ENCODE assay signal across 16 cellular contexts in the genomic region with DNA sequence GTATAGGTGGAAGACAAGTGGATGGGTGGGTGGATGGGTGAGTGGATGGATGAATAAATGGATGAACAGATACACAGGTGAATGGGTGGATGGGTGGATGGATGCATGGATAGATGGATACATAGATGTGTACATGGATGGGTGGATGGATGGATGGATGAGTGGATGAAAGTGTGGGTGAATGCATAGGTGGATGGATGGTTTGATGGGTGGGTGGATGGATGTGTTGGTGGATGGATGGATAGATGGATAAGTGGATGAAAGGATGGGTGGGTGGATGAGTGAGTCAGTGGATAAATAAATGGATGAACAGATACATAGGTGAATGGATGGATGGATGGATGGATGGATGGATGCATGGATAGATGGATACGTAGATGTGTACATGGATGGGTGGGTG. TPM values are rescaled to one million over a fixed set of nuclear protein-coding genes. Genes with fewer than 3 reads are reported as not detected.
DNase-seq lines count a peak whose midpoint lies in the region; ATAC-seq and TF ChIP-seq lines count a peak whose summit lies in the region.
"Had no signal": no experiment of that assay in that cellular context is flagged by ENCODE, and none has a peak within 500 bp of the region (broad histone marks: within the 10 kb centered on the region; RNA-seq: fewer than 3 reads in every experiment).

No MANE protein-coding gene starts in this region.

- peaks cover 22% of the 10 kb centered on the region for H3K27me3 Mint-ChIP-seq in T-helper 2 cell treated with Interferon-gamma antibody and Interleukin-4, amounts not matched to agents 5 μg/mL and 100 μg/mL, for 36 hours (ENCODE audit: low read depth)
- peaks cover 28% of the 10 kb centered on the region for H3K27me3 Mint-ChIP-seq in stimulated activated naive CD8-positive, alpha-beta T cell treated with anti-CD3 and anti-CD28 coated beads, Interleukin-15, Interleukin-2, amounts not matched to agents 100 ng/mL and 50 ng/mL, for 24 hours
- peaks cover 27% of the 10 kb centered on the region for H3K27me3 Mint-ChIP-seq in stimulated activated naive CD8-positive, alpha-beta T cell treated with anti-CD3 and anti-CD28 coated beads, Interleukin-15, amount 100 ng/mL, for 72 hours
- peaks cover 5% of the 10 kb centered on the region for H3K27me3 Mint-ChIP-seq in activated T-helper 1 cell treated with anti-CD3 and anti-CD28 coated beads, Interleukin-12 subunit alpha, Interleukin-12 subunit beta, Interleukin-2, Interleukin-4 antibody, amounts not matched to agents 30 ng/mL and 10 ng/mL and 1 ng/mL, durations not matched to agents 14 hours and 24 hours and 36 hours (ENCODE audit: insufficient read depth)

- no peak overlapping the region for H3K4me3 ChIP-seq in thyroid gland (replicated peaks in 1 of 3)
- H3K4me3 ChIP-seq: GM23248 had no signal

- H3K9me3 Mint-ChIP-seq in T-helper 2 cell treated with Interferon-gamma antibody and Interleukin-4, amounts not matched to agents 5 μg/mL and 100 μg/mL, for 36 hours = peaks cover 15% of the 10 kb centered on the region
- H3K9me3 Mint-ChIP-seq in stimulated activated naive CD8-positive, alpha-beta T cell treated with anti-CD3 and anti-CD28 coated beads, Interleukin-15, Interleukin-2, amounts not matched to agents 100 ng/mL and 50 ng/mL, for 24 hours = no peaks in the 10 kb centered on the region
- H3K9me3 Mint-ChIP-seq in stimulated activated naive CD8-positive, alpha-beta T cell treated with anti-CD3 and anti-CD28 coated beads, Interleukin-15, amount 100 ng/mL, for 72 hours = peaks cover 0 to 7% of the 10 kb centered on the region in 2 donors
- H3K9me3 Mint-ChIP-seq in activated T-helper 1 cell treated with anti-CD3 and anti-CD28 coated beads, Interleukin-12 subunit alpha, Interleukin-12 subunit beta, Interleukin-2, Interleukin-4 antibody, amounts not matched to agents 30 ng/mL and 10 ng/mL and 1 ng/mL, durations not matched to agents 14 hours and 24 hours and 36 hours = peaks cover 10% of the 10 kb centered on the region

- H3K27ac ChIP-seq in thyroid gland = no peak overlapping the region
- H3K27ac ChIP-seq: C4-2B, GM23248, HL-60 had no signal

- H3K4me1 ChIP-seq in thyroid gland = peaks cover 0 to 8% of the 10 kb centered on the region in 2 donors

- DNase-seq in T-helper 2 cell treated with Interferon-gamma antibody and Interleukin-4, amounts not matched to agents 5 μg/mL and 100 μg/mL, for 36 hours (ENCODE audit: low spot score) = no peak
- DNase-seq in T-helper 2 cell = no peak
- DNase-seq in stimulated activated naive CD8-positive, alpha-beta T cell treated with anti-CD3 and anti-CD28 coated beads, Interleukin-15, amount 100 ng/mL, for 72 hours = no peak
- no peak for DNase-seq in activated T-helper 1 cell treated with anti-CD3 and anti-CD28 coated beads, Interleukin-12 subunit alpha, Interleukin-12 subunit beta, Interleukin-2, Interleukin-4 antibody, amounts not matched to agents 30 ng/mL and 10 ng/mL and 1 ng/mL, durations not matched to agents 14 hours and 24 hours and 36 hours (ENCODE audit: low spot score)
- DNase-seq in NCI-H128 (lab: John Stamatoyannopoulos, UW; ENCODE audit: unreplicated experiment) = no peak
- no peak for DNase-seq in thyroid gland
- no peak for DNase-seq in COLO829 (ENCODE audit: low spot score)
- DNase-seq: 8988T; CD8-positive, alpha-beta memory T cell; DMS 273 treated with DMSO at 0.1 percent for 48 hours; GM23248 had no signal

- ATAC-seq in stimulated activated naive CD8-positive, alpha-beta T cell treated with anti-CD3 and anti-CD28 coated beads, Interleukin-15, amount 100 ng/mL, for 72 hours = no peak
- ATAC-seq: HCT116 had no signal

- TF ChIP-seq CTCF in thyroid gland (IDR thresholded peaks at IDR 0.05) = no peak

- peak overlapping the region; percentile 65 for H3K4me3 Mint-ChIP-seq in T-helper 2 cell treated with Interferon-gamma antibody and Interleukin-4, amounts not matched to agents 5 μg/mL and 100 μg/mL, for 36 hours
- H3K4me3 Mint-ChIP-seq in stimulated activated naive CD8-positive, alpha-beta T cell treated with anti-CD3 and anti-CD28 coated beads, Interleukin-15, Interleukin-2, amounts not matched to agents 100 ng/mL and 50 ng/mL, for 24 hours = no peak overlapping the region
- H3K4me3 Mint-ChIP-seq in stimulated activated naive CD8-positive, alpha-beta T cell treated with anti-CD3 and anti-CD28 coated beads, Interleukin-15, amount 100 ng/mL, for 72 hours = no peak overlapping the region
- H3K4me3 Mint-ChIP-seq in activated T-helper 1 cell treated with anti-CD3 and anti-CD28 coated beads, Interleukin-12 subunit alpha, Interleukin-12 subunit beta, Interleukin-2, Interleukin-4 antibody, amounts not matched to agents 30 ng/mL and 10 ng/mL and 1 ng/mL, durations not matched to agents 14 hours and 24 hours and 36 hours = peak overlapping the region; percentile 27

- peaks cover 22% of the 10 kb centered on the region for H3K36me3 Mint-ChIP-seq in T-helper 2 cell treated with Interferon-gamma antibody and Interleukin-4, amounts not matched to agents 5 μg/mL and 100 μg/mL, for 36 hours (ENCODE audit: low read depth)
- H3K36me3 Mint-ChIP-seq in stimulated activated naive CD8-positive, alpha-beta T cell treated with anti-CD3 and anti-CD28 coated beads, Interleukin-15, Interleukin-2, amounts not matched to agents 100 ng/mL and 50 ng/mL, for 24 hours (ENCODE audit: low read depth) = no peaks in the 10 kb centered on the region
- peaks cover 11% of the 10 kb centered on the region for H3K36me3 Mint-ChIP-seq in activated T-helper 1 cell treated with anti-CD3 and anti-CD28 coated beads, Interleukin-12 subunit alpha, Interleukin-12 subunit beta, Interleukin-2, Interleukin-4 antibody, amounts not matched to agents 30 ng/mL and 10 ng/mL and 1 ng/mL, durations not matched to agents 14 hours and 24 hours and 36 hours (ENCODE audit: low read depth)

- no peaks in the 10 kb centered on the region for H3K9me3 ChIP-seq in thyroid gland

- no peaks in the 10 kb centered on the region for H3K27me3 ChIP-seq in thyroid gland

- no peak for TF ChIP-seq POLR2A in thyroid gland (IDR thresholded peaks at IDR 0.05)

- intact Hi-C loops in activated T-helper 1 cell treated with anti-CD3 and anti-CD28 coated beads, Interleukin-12 subunit alpha, Interleukin-12 subunit beta, Interleukin-2, Interleukin-4 antibody, amounts not matched to agents 30 ng/mL and 10 ng/mL and 1 ng/mL, durations not matched to agents 14 hours and 24 hours and 36 hours (cut with micrococcal nuclease) = no loop called here
- intact Hi-C loops in thyroid gland (cut with DNase I) = no loop called here

- H3K27ac Mint-ChIP-seq in T-helper 2 cell treated with Interferon-gamma antibody and Interleukin-4, amounts not matched to agents 5 μg/mL and 100 μg/mL, for 36 hours = peak overlapping the region; percentile 16
- peak overlapping the region; percentile 8 for H3K27ac Mint-ChIP-seq in stimulated activated naive CD8-positive, alpha-beta T cell treated with anti-CD3 and anti-CD28 coated beads, Interleukin-15, Interleukin-2, amounts not matched to agents 100 ng/mL and 50 ng/mL, for 24 hours
- H3K27ac Mint-ChIP-seq in stimulated activated naive CD8-positive, alpha-beta T cell treated with anti-CD3 and anti-CD28 coated beads, Interleukin-15, amount 100 ng/mL, for 72 hours = no peak overlapping the region
- peak overlapping the region; percentile 26 for H3K27ac Mint-ChIP-seq in activated T-helper 1 cell treated with anti-CD3 and anti-CD28 coated beads, Interleukin-12 subunit alpha, Interleukin-12 subunit beta, Interleukin-2, Interleukin-4 antibody, amounts not matched to agents 30 ng/mL and 10 ng/mL and 1 ng/mL, durations not matched to agents 14 hours and 24 hours and 36 hours
- H3K27ac Mint-ChIP-seq: CD8-positive, alpha-beta memory T cell had no signal

- 93 to 95% methylated on average over 1 of the region's 1 CpG for WGBS in thyroid gland, 2 donors

- H3K4me1 Mint-ChIP-seq in T-helper 2 cell treated with Interferon-gamma antibody and Interleukin-4, amounts not matched to agents 5 μg/mL and 100 μg/mL, for 36 hours (ENCODE audit: low read depth) = peaks cover 42% of the 10 kb centered on the region
- peaks cover 52% of the 10 kb centered on the region for H3K4me1 Mint-ChIP-seq in stimulated activated naive CD8-positive, alpha-beta T cell treated with anti-CD3 and anti-CD28 coated beads, Interleukin-15, Interleukin-2, amounts not matched to agents 100 ng/mL and 50 ng/mL, for 24 hours (ENCODE audit: low read depth)
- peaks cover 32% of the 10 kb centered on the region for H3K4me1 Mint-ChIP-seq in stimulated activated naive CD8-positive, alpha-beta T cell treated with anti-CD3 and anti-CD28 coated beads, Interleukin-15, amount 100 ng/mL, for 72 hours
- H3K4me1 Mint-ChIP-seq in activated T-helper 1 cell treated with anti-CD3 and anti-CD28 coated beads, Interleukin-12 subunit alpha, Interleukin-12 subunit beta, Interleukin-2, Interleukin-4 antibody, amounts not matched to agents 30 ng/mL and 10 ng/mL and 1 ng/mL, durations not matched to agents 14 hours and 24 hours and 36 hours (ENCODE audit: low read depth) = peaks cover 44% of the 10 kb centered on the region

- no peaks in the 10 kb centered on the region for H3K36me3 ChIP-seq in thyroid gland

RNA-seq across cellular contexts. Expression of gene CRLF2, which starts 1.6 kb away (rescaled TPM):
- 0.88 and 1.3 TPM in 2 replicates for total RNA-seq in activated T-helper 1 cell treated with anti-CD3 and anti-CD28 coated beads, Interleukin-12 subunit alpha, Interleukin-12 subunit beta, Interleukin-2, Interleukin-4 antibody, amounts not matched to agents 30 ng/mL and 10 ng/mL and 1 ng/mL, durations not matched to agents 14 hours and 24 hours and 36 hours
- total RNA-seq in thyroid gland = not detected
- total RNA-seq: G401, GM23248 had no signal

RNA-seq across cellular contexts. Expression of gene CSF2RA, which starts 57.8 kb away (rescaled TPM):
- 0.24 and 0.52 TPM in 2 replicates for total RNA-seq in activated T-helper 1 cell treated with anti-CD3 and anti-CD28 coated beads, Interleukin-12 subunit alpha, Interleukin-12 subunit beta, Interleukin-2, Interleukin-4 antibody, amounts not matched to agents 30 ng/mL and 10 ng/mL and 1 ng/mL, durations not matched to agents 14 hours and 24 hours and 36 hours
- total RNA-seq in thyroid gland = 1 to 10 TPM; 1.9 to 5.6 (median 3.4) TPM
- total RNA-seq: GM23248 had no signal

Comparison
In these comparisons a context has a peak if more than half of its experiments do, and no peak if none do; other contexts are left out.
1. H3K27ac Mint-ChIP-seq: peak in T-helper 2 cell treated with Interferon-gamma antibody and Interleukin-4, amounts not matched to agents 5 μg/mL and 100 μg/mL, for 36 hours (single experiment), stimulated activated naive CD8-positive, alpha-beta T cell treated with anti-CD3 and anti-CD28 coated beads, Interleukin-15, Interleukin-2, amounts not matched to agents 100 ng/mL and 50 ng/mL, for 24 hours (single experiment) and activated T-helper 1 cell treated with anti-CD3 and anti-CD28 coated beads, Interleukin-12 subunit alpha, Interleukin-12 subunit beta, Interleukin-2, Interleukin-4 antibody, amounts not matched to agents 30 ng/mL and 10 ng/mL and 1 ng/mL, durations not matched to agents 14 hours and 24 hours and 36 hours (single experiment); none in stimulated activated naive CD8-positive, alpha-beta T cell treated with anti-CD3 and anti-CD28 coated beads, Interleukin-15, amount 100 ng/mL, for 72 hours (0 of 2).
2. H3K4me3 Mint-ChIP-seq: peak in T-helper 2 cell treated with Interferon-gamma antibody and Interleukin-4, amounts not matched to agents 5 μg/mL and 100 μg/mL, for 36 hours (single experiment) and activated T-helper 1 cell treated with anti-CD3 and anti-CD28 coated beads, Interleukin-12 subunit alpha, Interleukin-12 subunit beta, Interleukin-2, Interleukin-4 antibody, amounts not matched to agents 30 ng/mL and 10 ng/mL and 1 ng/mL, durations not matched to agents 14 hours and 24 hours and 36 hours (single experiment); none in stimulated activated naive CD8-positive, alpha-beta T cell treated with anti-CD3 and anti-CD28 coated beads, Interleukin-15, Interleukin-2, amounts not matched to agents 100 ng/mL and 50 ng/mL, for 24 hours (single experiment) and stimulated activated naive CD8-positive, alpha-beta T cell treated with anti-CD3 and anti-CD28 coated beads, Interleukin-15, amount 100 ng/mL, for 72 hours (0 of 2).